1 cellular context compared by ENCODE assay signal in the genomic region with DNA sequence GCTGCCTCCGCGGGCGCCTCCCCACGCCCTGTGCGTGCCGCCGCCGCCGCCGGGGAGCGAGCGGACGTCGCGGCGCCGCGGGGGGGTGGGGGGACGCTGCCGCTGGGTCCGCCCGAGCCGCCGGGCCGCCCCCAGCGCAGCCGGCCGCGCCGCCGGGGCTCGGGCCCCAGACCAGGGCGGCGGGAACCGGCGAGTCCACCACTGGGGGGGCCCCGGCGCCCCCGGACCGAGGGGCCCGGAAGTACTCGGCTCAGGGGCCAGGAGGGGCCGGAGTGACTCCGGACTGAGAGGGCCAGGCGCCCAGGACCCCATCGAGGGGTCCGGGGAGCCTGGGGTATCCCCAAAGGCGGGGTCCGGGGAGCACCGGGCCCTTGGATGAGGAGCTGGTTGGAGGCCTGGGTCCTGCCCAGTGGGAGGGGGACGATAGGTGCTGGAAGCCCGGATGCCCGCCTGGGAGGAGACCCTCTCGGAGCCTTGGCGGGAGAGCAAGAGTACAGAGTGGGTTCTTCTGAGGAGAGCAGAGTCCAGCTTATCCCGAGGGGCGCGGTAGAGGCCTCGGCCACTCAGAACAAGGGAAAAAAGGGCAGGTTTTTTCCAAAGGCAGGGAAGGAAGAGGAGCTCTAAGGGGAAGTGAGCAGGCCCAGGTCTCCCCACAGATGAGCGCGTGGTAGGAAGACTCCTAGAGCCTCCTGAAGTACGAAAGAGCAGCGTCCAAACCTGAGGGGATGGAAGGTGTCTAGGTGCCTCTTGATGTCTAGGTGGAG.
A peak's percentile ranks its signal among the peaks of the same experiment; 100 is the strongest.
TF ChIP-seq lines count a peak whose summit lies in the region.

No MANE protein-coding gene starts in this region.

TF ChIP-seq in GM12878, 131 proteins besides CTCF, POLR2A, EP300 and RAD21 (continues in another document):
- no peak for TF ChIP-seq RB1 (IDR thresholded peaks at IDR 0.05; ENCODE audit: borderline replicate concordance)
- TF ChIP-seq, protein P1, sequence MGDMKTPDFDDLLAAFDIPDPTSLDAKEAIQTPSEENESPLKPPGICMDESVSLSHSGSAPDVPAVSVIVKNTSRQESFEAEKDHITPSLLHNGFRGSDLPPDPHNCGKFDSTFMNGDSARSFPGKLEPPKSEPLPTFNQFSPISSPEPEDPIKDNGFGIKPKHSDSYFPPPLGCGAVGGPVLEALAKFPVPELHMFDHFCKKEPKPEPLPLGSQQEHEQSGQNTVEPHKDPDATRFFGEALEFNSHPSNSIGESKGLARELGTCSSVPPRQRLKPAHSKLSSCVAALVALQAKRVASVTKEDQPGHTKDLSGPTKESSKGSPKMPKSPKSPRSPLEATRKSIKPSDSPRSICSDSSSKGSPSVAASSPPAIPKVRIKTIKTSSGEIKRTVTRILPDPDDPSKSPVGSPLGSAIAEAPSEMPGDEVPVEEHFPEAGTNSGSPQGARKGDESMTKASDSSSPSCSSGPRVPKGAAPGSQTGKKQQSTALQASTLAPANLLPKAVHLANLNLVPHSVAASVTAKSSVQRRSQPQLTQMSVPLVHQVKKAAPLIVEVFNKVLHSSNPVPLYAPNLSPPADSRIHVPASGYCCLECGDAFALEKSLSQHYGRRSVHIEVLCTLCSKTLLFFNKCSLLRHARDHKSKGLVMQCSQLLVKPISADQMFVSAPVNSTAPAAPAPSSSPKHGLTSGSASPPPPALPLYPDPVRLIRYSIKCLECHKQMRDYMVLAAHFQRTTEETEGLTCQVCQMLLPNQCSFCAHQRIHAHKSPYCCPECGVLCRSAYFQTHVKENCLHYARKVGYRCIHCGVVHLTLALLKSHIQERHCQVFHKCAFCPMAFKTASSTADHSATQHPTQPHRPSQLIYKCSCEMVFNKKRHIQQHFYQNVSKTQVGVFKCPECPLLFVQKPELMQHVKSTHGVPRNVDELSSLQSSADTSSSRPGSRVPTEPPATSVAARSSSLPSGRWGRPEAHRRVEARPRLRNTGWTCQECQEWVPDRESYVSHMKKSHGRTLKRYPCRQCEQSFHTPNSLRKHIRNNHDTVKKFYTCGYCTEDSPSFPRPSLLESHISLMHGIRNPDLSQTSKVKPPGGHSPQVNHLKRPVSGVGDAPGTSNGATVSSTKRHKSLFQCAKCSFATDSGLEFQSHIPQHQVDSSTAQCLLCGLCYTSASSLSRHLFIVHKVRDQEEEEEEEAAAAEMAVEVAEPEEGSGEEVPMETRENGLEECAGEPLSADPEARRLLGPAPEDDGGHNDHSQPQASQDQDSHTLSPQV (IDR thresholded peaks at IDR 0.05), result no peak
- no peak for TF ChIP-seq HDAC6 (IDR thresholded peaks at IDR 0.05; ENCODE audit: unreplicated experiment)
- no peak for TF ChIP-seq HDAC2 (IDR thresholded peaks at IDR 0.05)
- peak; percentile 66 for TF ChIP-seq NR2C1 (IDR thresholded peaks at IDR 0.05)
- TF ChIP-seq CREB1 (IDR thresholded peaks at IDR 0.05; ENCODE audit: low read depth), result no peak
- no peak for TF ChIP-seq CHD1 (IDR thresholded peaks at IDR 0.05; ENCODE audit: low read depth, low read length)
- no peak for TF ChIP-seq NR2C2 (IDR thresholded peaks at IDR 0.05; ENCODE audit: borderline replicate concordance, control insufficient read depth, insufficient read length, low read depth)
- TF ChIP-seq RELA (IDR thresholded peaks at IDR 0.05; ENCODE audit: borderline replicate concordance, partially characterized antibody), result no peak
- TF ChIP-seq, protein P2, sequence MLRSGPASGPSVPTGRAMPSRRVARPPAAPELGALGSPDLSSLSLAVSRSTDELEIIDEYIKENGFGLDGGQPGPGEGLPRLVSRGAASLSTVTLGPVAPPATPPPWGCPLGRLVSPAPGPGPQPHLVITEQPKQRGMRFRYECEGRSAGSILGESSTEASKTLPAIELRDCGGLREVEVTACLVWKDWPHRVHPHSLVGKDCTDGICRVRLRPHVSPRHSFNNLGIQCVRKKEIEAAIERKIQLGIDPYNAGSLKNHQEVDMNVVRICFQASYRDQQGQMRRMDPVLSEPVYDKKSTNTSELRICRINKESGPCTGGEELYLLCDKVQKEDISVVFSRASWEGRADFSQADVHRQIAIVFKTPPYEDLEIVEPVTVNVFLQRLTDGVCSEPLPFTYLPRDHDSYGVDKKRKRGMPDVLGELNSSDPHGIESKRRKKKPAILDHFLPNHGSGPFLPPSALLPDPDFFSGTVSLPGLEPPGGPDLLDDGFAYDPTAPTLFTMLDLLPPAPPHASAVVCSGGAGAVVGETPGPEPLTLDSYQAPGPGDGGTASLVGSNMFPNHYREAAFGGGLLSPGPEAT (IDR thresholded peaks at IDR 0.05; ENCODE audit: low read depth), result peak; percentile 46; the same call in 1 of the 2 replicates
- TF ChIP-seq, protein P3, sequence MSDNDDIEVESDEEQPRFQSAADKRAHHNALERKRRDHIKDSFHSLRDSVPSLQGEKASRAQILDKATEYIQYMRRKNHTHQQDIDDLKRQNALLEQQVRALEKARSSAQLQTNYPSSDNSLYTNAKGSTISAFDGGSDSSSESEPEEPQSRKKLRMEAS (IDR thresholded peaks at IDR 0.05; ENCODE audit: low read depth, low read length), result no peak
- no peak for TF ChIP-seq ZNF622 (IDR thresholded peaks at IDR 0.05)
- TF ChIP-seq FOXM1 (IDR thresholded peaks at IDR 0.05; ENCODE audit: low read depth, low read length), result no peak
- TF ChIP-seq GATAD2B (conservative IDR thresholded peaks at IDR 0.05; ENCODE audit: low read depth), result peak; percentile 89
- TF ChIP-seq, protein P4, sequence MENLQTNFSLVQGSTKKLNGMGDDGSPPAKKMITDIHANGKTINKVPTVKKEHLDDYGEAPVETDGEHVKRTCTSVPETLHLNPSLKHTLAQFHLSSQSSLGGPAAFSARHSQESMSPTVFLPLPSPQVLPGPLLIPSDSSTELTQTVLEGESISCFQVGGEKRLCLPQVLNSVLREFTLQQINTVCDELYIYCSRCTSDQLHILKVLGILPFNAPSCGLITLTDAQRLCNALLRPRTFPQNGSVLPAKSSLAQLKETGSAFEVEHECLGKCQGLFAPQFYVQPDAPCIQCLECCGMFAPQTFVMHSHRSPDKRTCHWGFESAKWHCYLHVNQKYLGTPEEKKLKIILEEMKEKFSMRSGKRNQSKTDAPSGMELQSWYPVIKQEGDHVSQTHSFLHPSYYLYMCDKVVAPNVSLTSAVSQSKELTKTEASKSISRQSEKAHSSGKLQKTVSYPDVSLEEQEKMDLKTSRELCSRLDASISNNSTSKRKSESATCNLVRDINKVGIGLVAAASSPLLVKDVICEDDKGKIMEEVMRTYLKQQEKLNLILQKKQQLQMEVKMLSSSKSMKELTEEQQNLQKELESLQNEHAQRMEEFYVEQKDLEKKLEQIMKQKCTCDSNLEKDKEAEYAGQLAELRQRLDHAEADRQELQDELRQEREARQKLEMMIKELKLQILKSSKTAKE (IDR thresholded peaks at IDR 0.05; ENCODE audit: low read depth, poor library complexity, severe bottlenecking), result no peak
- no peak for TF ChIP-seq CEBPB (IDR thresholded peaks at IDR 0.05; ENCODE audit: borderline replicate concordance in 1 of 2, low read depth in 2 of 2, low read length in 2 of 2)
- no peak for TF ChIP-seq ZNF217 (IDR thresholded peaks at IDR 0.05)
- TF ChIP-seq SREBF1 (IDR thresholded peaks at IDR 0.05; ENCODE audit: low read length), result no peak
- TF ChIP-seq GABPA (IDR thresholded peaks at IDR 0.05; ENCODE audit: low read depth), result no peak
- peak; percentile 65; the same call in 1 of the 2 replicates for TF ChIP-seq IKZF1 (conservative IDR thresholded peaks at IDR 0.05)
- no peak for TF ChIP-seq TARDBP (IDR thresholded peaks at IDR 0.05; ENCODE audit: borderline replicate concordance)
- no peak for TF ChIP-seq SUZ12 (IDR thresholded peaks at IDR 0.05; ENCODE audit: unreplicated experiment)
- no peak for TF ChIP-seq KDM1A (IDR thresholded peaks at IDR 0.05; ENCODE audit: borderline replicate concordance)
- TF ChIP-seq CBX5 (IDR thresholded peaks at IDR 0.05; ENCODE audit: low read depth), result no peak
- peak; percentile 74; the same call in 1 of the 2 replicates for TF ChIP-seq SMARCA5 (IDR thresholded peaks at IDR 0.05)
- TF ChIP-seq MTA2 (IDR thresholded peaks at IDR 0.05; ENCODE audit: low read depth), result no peak
- no peak for TF ChIP-seq MYC (IDR thresholded peaks at IDR 0.05; ENCODE audit: insufficient read depth, insufficient read length, insufficient replicate concordance, low read length, severe bottlenecking)
- TF ChIP-seq, protein P5, sequence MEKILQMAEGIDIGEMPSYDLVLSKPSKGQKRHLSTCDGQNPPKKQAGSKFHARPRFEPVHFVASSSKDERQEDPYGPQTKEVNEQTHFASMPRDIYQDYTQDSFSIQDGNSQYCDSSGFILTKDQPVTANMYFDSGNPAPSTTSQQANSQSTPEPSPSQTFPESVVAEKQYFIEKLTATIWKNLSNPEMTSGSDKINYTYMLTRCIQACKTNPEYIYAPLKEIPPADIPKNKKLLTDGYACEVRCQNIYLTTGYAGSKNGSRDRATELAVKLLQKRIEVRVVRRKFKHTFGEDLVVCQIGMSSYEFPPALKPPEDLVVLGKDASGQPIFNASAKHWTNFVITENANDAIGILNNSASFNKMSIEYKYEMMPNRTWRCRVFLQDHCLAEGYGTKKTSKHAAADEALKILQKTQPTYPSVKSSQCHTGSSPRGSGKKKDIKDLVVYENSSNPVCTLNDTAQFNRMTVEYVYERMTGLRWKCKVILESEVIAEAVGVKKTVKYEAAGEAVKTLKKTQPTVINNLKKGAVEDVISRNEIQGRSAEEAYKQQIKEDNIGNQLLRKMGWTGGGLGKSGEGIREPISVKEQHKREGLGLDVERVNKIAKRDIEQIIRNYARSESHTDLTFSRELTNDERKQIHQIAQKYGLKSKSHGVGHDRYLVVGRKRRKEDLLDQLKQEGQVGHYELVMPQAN (conservative IDR thresholded peaks at IDR 0.05), result peak; percentile 31; the same call in 1 of the 2 replicates
- TF ChIP-seq JUND (IDR thresholded peaks at IDR 0.05; ENCODE audit: low read depth, low read length), result no peak
- TF ChIP-seq SREBF2 (IDR thresholded peaks at IDR 0.05; ENCODE audit: low read length), result no peak
- peak in 1 of 2 experiments; percentile 17; a peak in 1 of 4 replicates for TF ChIP-seq IKZF2 (IDR thresholded peaks at IDR 0.05)
- TF ChIP-seq, protein P6, sequence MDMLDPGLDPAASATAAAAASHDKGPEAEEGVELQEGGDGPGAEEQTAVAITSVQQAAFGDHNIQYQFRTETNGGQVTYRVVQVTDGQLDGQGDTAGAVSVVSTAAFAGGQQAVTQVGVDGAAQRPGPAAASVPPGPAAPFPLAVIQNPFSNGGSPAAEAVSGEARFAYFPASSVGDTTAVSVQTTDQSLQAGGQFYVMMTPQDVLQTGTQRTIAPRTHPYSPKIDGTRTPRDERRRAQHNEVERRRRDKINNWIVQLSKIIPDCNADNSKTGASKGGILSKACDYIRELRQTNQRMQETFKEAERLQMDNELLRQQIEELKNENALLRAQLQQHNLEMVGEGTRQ (IDR thresholded peaks at IDR 0.05; ENCODE audit: borderline replicate concordance, low read depth, low read length), result no peak
- peak; percentile 5 to 38; a peak in 1 of 4 replicates for TF ChIP-seq BHLHE40 (IDR thresholded peaks at IDR 0.05; ENCODE audit: borderline replicate concordance in 1 of 2, low read depth in 2 of 2, low read length in 1 of 2)
- TF ChIP-seq, protein P7, sequence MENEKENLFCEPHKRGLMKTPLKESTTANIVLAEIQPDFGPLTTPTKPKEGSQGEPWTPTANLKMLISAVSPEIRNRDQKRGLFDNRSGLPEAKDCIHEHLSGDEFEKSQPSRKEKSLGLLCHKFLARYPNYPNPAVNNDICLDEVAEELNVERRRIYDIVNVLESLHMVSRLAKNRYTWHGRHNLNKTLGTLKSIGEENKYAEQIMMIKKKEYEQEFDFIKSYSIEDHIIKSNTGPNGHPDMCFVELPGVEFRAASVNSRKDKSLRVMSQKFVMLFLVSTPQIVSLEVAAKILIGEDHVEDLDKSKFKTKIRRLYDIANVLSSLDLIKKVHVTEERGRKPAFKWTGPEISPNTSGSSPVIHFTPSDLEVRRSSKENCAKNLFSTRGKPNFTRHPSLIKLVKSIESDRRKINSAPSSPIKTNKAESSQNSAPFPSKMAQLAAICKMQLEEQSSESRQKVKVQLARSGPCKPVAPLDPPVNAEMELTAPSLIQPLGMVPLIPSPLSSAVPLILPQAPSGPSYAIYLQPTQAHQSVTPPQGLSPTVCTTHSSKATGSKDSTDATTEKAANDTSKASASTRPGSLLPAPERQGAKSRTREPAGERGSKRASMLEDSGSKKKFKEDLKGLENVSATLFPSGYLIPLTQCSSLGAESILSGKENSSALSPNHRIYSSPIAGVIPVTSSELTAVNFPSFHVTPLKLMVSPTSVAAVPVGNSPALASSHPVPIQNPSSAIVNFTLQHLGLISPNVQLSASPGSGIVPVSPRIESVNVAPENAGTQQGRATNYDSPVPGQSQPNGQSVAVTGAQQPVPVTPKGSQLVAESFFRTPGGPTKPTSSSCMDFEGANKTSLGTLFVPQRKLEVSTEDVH (IDR thresholded peaks at IDR 0.05; ENCODE audit: low read depth, partially characterized antibody), result no peak
- TF ChIP-seq SIN3A (IDR thresholded peaks at IDR 0.05; ENCODE audit: low read depth, low read length), result 0 out of 2 replicates have a peak, but pooled peaks have one; percentile 61
- no peak for TF ChIP-seq WRNIP1 (IDR thresholded peaks at IDR 0.05; ENCODE audit: borderline replicate concordance, low read depth, low read length)
- no peak for TF ChIP-seq SIX5 (IDR thresholded peaks at IDR 0.05; ENCODE audit: low read depth, low read length, severe bottlenecking)
- no peak for TF ChIP-seq POLR2AphosphoS5 (IDR thresholded peaks at IDR 0.05; ENCODE audit: low read length)
- TF ChIP-seq, protein P8, sequence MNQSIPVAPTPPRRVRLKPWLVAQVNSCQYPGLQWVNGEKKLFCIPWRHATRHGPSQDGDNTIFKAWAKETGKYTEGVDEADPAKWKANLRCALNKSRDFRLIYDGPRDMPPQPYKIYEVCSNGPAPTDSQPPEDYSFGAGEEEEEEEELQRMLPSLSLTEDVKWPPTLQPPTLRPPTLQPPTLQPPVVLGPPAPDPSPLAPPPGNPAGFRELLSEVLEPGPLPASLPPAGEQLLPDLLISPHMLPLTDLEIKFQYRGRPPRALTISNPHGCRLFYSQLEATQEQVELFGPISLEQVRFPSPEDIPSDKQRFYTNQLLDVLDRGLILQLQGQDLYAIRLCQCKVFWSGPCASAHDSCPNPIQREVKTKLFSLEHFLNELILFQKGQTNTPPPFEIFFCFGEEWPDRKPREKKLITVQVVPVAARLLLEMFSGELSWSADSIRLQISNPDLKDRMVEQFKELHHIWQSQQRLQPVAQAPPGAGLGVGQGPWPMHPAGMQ (IDR thresholded peaks at IDR 0.05; ENCODE audit: borderline replicate concordance), result no peak
- no peak for TF ChIP-seq PAX5 (IDR thresholded peaks at IDR 0.05; ENCODE audit: borderline replicate concordance, low read depth, low read length)
- no peak for TF ChIP-seq ETV6 (conservative IDR thresholded peaks at IDR 0.05 in 1 of 2, IDR thresholded peaks at IDR 0.05 in 1 of 2; ENCODE audit: borderline replicate concordance in 1 of 2, low read depth in 1 of 2)
